In the genomic region with DNA sequence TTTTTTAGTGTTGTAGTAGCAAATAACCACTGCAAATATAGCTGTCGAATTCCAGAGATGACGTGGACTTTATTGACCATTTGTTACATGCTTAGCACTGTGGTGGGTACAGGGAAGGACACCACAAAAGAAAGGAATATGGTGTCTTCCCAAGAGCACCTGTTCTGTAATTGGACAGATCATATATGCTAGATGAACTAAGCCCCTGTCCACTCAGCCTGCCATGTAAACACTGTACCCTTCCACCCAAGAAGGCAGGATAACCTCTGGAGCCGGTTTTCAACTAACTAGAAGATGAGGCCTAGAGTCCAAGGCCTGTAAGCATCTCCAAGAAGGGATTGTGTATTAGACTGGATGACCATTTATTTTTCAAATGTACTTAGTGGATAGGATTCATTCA, we compare ENCODE assay signal across 18 cellular contexts.
"Had no signal": no experiment of that assay in that cellular context is flagged by ENCODE, and none has a peak within 500 bp of the region (broad histone marks: within the 10 kb centered on the region; RNA-seq: fewer than 3 reads in every experiment).

No MANE protein-coding gene starts in this region.

- H3K4me1 ChIP-seq: ascending aorta, suprapubic skin, vagina had no signal

- H3K27ac Mint-ChIP-seq: mesothelial cell of epicardium, progenitor cell of endocrine pancreas, WTC11 had no signal

- H3K9me3 ChIP-seq: ascending aorta, lower lobe of right lung, suprapubic skin, vagina had no signal

- DNase-seq: activated CD4-positive, alpha-beta T cell treated with anti-CD3 and anti-CD28 coated beads for 4 hours; erythroblast; foreskin melanocyte; glutamatergic neuron; hippocampal formation; islet precursor cell; left colon; lower lobe of right lung; stimulated activated CD4-positive, alpha-beta T cell treated with anti-CD3 and anti-CD28 coated beads, Interleukin-2, amount 100 ng/mL, for 48 hours; stimulated activated naive CD8-positive, alpha-beta T cell treated with anti-CD3 and anti-CD28 coated beads, Interleukin-15, amount 100 ng/mL, for 72 hours; trophoblast cell had no signal

- H3K4me3 Mint-ChIP-seq: mesothelial cell of epicardium; stimulated activated naive CD8-positive, alpha-beta T cell treated with anti-CD3 and anti-CD28 coated beads, Interleukin-15, amount 100 ng/mL, for 72 hours; WTC11 had no signal

- H3K9me3 Mint-ChIP-seq: mesothelial cell of epicardium had no signal

- H3K27me3 ChIP-seq: ascending aorta, suprapubic skin, vagina had no signal

- H3K27me3 Mint-ChIP-seq: progenitor cell of endocrine pancreas; stimulated activated naive CD8-positive, alpha-beta T cell treated with anti-CD3 and anti-CD28 coated beads, Interleukin-15, amount 100 ng/mL, for 72 hours had no signal

- H3K4me3 ChIP-seq: ascending aorta, coronary artery, lower lobe of right lung, suprapubic skin, vagina had no signal

- ATAC-seq: left colon; lower lobe of right lung; stimulated activated naive CD8-positive, alpha-beta T cell treated with anti-CD3 and anti-CD28 coated beads, Interleukin-15, amount 100 ng/mL, for 72 hours; WTC11 had no signal

- H3K27ac ChIP-seq: ascending aorta, coronary artery, lower lobe of right lung, suprapubic skin, vagina had no signal
